ENCODE assay signal across 9 cellular contexts in genomic region chr11:58769308-58769707, GRCh38. TPM values are rescaled to one million over a fixed set of nuclear protein-coding genes. Genes with fewer than 3 reads are reported as not detected.
"Had no signal": no experiment of that assay in that cellular context is flagged by ENCODE, and none has a peak within 500 bp of the region (broad histone marks: within the 10 kb centered on the region; RNA-seq: fewer than 3 reads in every experiment).

No MANE protein-coding gene starts in this region.

- H3K9me3 Mint-ChIP-seq: IgD-negative memory B cell had no signal

- H3K4me2 ChIP-seq: GM23338 had no signal

- H3K4me3 ChIP-seq: GM23338 had no signal

- H3K27ac Mint-ChIP-seq: GM23338, H9, IgD-negative memory B cell had no signal

- FAIRE-seq: H1, H54, HepG2 had no signal

- H2AFZ ChIP-seq: GM23338 had no signal

- ATAC-seq: GM23338 had no signal

- DNase-seq: H9, HCEC 1CT had no signal

- H3K4me1 Mint-ChIP-seq: GM23338, H9 had no signal

- H3K27ac ChIP-seq: HL-60 had no signal

- H3K4me3 Mint-ChIP-seq: GM23338, H9, IgD-negative memory B cell had no signal

RNA-seq across cellular contexts. Expression of gene GLYAT, which starts 37.6 kb away (rescaled TPM):
- total RNA-seq: H1, H9, HepG2, HT1080 had no signal
- polyA plus RNA-seq: GM23338, H1, HepG2, IgD-negative memory B cell had no signal
